13 cellular contexts compared by ENCODE assay signal in genomic region chr2:176534798-176535479, GRCh38.
DNase-seq lines count a peak whose midpoint lies in the region; ATAC-seq and TF ChIP-seq lines count a peak whose summit lies in the region.
"Had no signal": no experiment of that assay in that cellular context is flagged by ENCODE, and none has a peak within 500 bp of the region (broad histone marks: within the 10 kb centered on the region; RNA-seq: fewer than 3 reads in every experiment).

No MANE protein-coding gene starts in this region.

- DNase-seq in GM03348 (ENCODE audit: low spot score) (peak; percentile 75), NCI-H2081 treated with DMSO at 0.1 percent for 48 hours (lab: John Stamatoyannopoulos, UW) (peak; percentile 31), epithelial cell of proximal tubule (ENCODE audit: low read depth) (peak; percentile 66), renal cortical epithelial cell (ENCODE audit: low read depth) (peak; percentile 96), GOT3 (lab: John Stamatoyannopoulos, UW) (no peak)
- no peak for DNase-seq in effector CD8-positive, alpha-beta T cell (lab: John Stamatoyannopoulos, UW)
- DNase-seq: activated CD4-positive, CD25-positive, alpha-beta regulatory T cell treated with anti-CD3 and anti-CD28 coated beads, Interleukin-2, amount 50 U/mL, for 72 hours; activated gamma-delta T cell treated with Interleukin-2 at 50 U/mL for 16 hours; hypothalamus; SIG-M5 had no signal

- no peak for ATAC-seq in HG02571 (IDR thresholded peaks at IDR 0.05; ENCODE audit: unreplicated experiment)

- no peak for TF ChIP-seq CTCF in epithelial cell of proximal tubule (conservative IDR thresholded peaks at IDR 0.05; ENCODE audit: low read depth, low read length)

- H3K4me3 ChIP-seq in epithelial cell of proximal tubule (ENCODE audit: low read depth, low read length): no peak overlapping the region
- H3K4me3 ChIP-seq: skin epidermis, vagina had no signal

Comparison
In these comparisons a context has a peak if more than half of its experiments do, and no peak if none do; other contexts are left out.
1. DNase-seq: peak in GM03348 (single experiment), NCI-H2081 treated with DMSO at 0.1 percent for 48 hours (single experiment), epithelial cell of proximal tubule (single experiment) and renal cortical epithelial cell (single experiment); none in GOT3 (single experiment) and effector CD8-positive, alpha-beta T cell (single experiment).